Comparison of ENCODE assay signal across 10 cellular contexts in genomic region chr19:50258918-50259372, GRCh38. TPM values are rescaled to one million over a fixed set of nuclear protein-coding genes. Genes with fewer than 3 reads are reported as not detected.
DNase-seq lines count a peak whose midpoint lies in the region; ATAC-seq and TF ChIP-seq lines count a peak whose summit lies in the region.
"Had no signal": no experiment of that assay in that cellular context is flagged by ENCODE, and none has a peak within 500 bp of the region (broad histone marks: within the 10 kb centered on the region; RNA-seq: fewer than 3 reads in every experiment).

No MANE protein-coding gene starts in this region.

- 54 to 82% methylated on average over 25 of the region's 25 CpGs for WGBS in sigmoid colon, 2 donors

- peaks cover 0 to 6% (median 2%) of the 10 kb centered on the region in 4 donors for H3K9me3 ChIP-seq in sigmoid colon

- H3K27ac Mint-ChIP-seq in activated CD8-positive, alpha-beta T cell treated with anti-CD3 and anti-CD28 coated beads, Interleukin-2, amount 10 ng/mL, durations not matched to agents 7 days and 5 days, result no peak overlapping the region
- no peak overlapping the region for H3K27ac Mint-ChIP-seq in nephron progenitor cell
- H3K27ac Mint-ChIP-seq: naive thymus-derived CD8-positive, alpha-beta T cell; stimulated activated naive CD8-positive, alpha-beta T cell treated with anti-CD3 and anti-CD28 coated beads, Interleukin-15, Interleukin-2, amounts not matched to agents 100 ng/mL and 50 ng/mL, for 24 hours had no signal

- no peak overlapping the region for H3K27ac ChIP-seq in sigmoid colon

- H3K27me3 Mint-ChIP-seq in activated CD8-positive, alpha-beta T cell treated with anti-CD3 and anti-CD28 coated beads, Interleukin-2, amount 10 ng/mL, durations not matched to agents 7 days and 5 days (ENCODE audit: low read depth), result no peaks in the 10 kb centered on the region
- H3K27me3 Mint-ChIP-seq in nephron progenitor cell (ENCODE audit: low read depth, poor library complexity), result no peaks in the 10 kb centered on the region

- H3K4me1 Mint-ChIP-seq in activated CD8-positive, alpha-beta T cell treated with anti-CD3 and anti-CD28 coated beads, Interleukin-2, amount 10 ng/mL, durations not matched to agents 7 days and 5 days (ENCODE audit: low read depth), result no peaks in the 10 kb centered on the region
- peaks cover 4% of the 10 kb centered on the region for H3K4me1 Mint-ChIP-seq in nephron progenitor cell
- H3K4me1 Mint-ChIP-seq: naive thymus-derived CD8-positive, alpha-beta T cell had no signal

- ATAC-seq in activated CD8-positive, alpha-beta T cell treated with anti-CD3 and anti-CD28 coated beads, Interleukin-2, amount 10 ng/mL, durations not matched to agents 7 days and 5 days, result no peak
- ATAC-seq: naive thymus-derived CD8-positive, alpha-beta T cell had no signal

- CTCF ChIA-PET in activated CD8-positive, alpha-beta T cell treated with anti-CD3 and anti-CD28 coated beads, Interleukin-2, amount 10 ng/mL, durations not matched to agents 7 days and 5 days (lab: Charles Lee), result no interaction called here

- TF ChIP-seq CTCF in nephron progenitor cell (IDR thresholded peaks at IDR 0.05) (peak; percentile 60), sigmoid colon (IDR thresholded peaks at IDR 0.05) (no peak)

- H3K36me3 Mint-ChIP-seq in activated CD8-positive, alpha-beta T cell treated with anti-CD3 and anti-CD28 coated beads, Interleukin-2, amount 10 ng/mL, durations not matched to agents 7 days and 5 days (ENCODE audit: low read depth), result no peaks in the 10 kb centered on the region
- H3K36me3 Mint-ChIP-seq in nephron progenitor cell (ENCODE audit: low read depth), result peaks cover 4% of the 10 kb centered on the region

- DNase-seq in COLO668 (lab: John Stamatoyannopoulos, UW; ENCODE audit: unreplicated experiment) (peak; percentile 24), H7 (peak; percentile 94), nephron progenitor cell (peak; percentile 58), middle frontal gyrus (ENCODE audit: extremely low spot score, low spot score) (no peak), GM19238 (ENCODE audit: insufficient read length, low spot score) (no peak), sigmoid colon (no peak), NK-92 (lab: John Stamatoyannopoulos, UW; ENCODE audit: unreplicated experiment) (no peak)
- peak; percentile 23 for DNase-seq in activated CD8-positive, alpha-beta T cell treated with anti-CD3 and anti-CD28 coated beads, Interleukin-2, amount 10 ng/mL, durations not matched to agents 7 days and 5 days
- DNase-seq: naive thymus-derived CD8-positive, alpha-beta T cell had no signal

- H3K4me3 ChIP-seq in H7 (ENCODE audit: insufficient read depth, low read depth, low read length) (no peak overlapping the region), sigmoid colon (no peak overlapping the region)

- no peak for TF ChIP-seq EP300 in sigmoid colon (IDR thresholded peaks at IDR 0.05)

- POLR2A ChIA-PET in activated CD8-positive, alpha-beta T cell treated with anti-CD3 and anti-CD28 coated beads, Interleukin-2, amount 10 ng/mL, durations not matched to agents 7 days and 5 days (lab: Charles Lee), result no interaction called here

- intact Hi-C loops in sigmoid colon (cut with DNase I), result no loop called here

- no peaks in the 10 kb centered on the region for H3K27me3 ChIP-seq in H7 (ENCODE audit: control insufficient read depth, insufficient read depth, low read length)
- H3K27me3 ChIP-seq in sigmoid colon, result peaks cover 0 to 5% (median 0%) of the 10 kb centered on the region in 3 donors

- H3K36me3 ChIP-seq in H7 (replicated peaks; ENCODE audit: control insufficient read depth, insufficient read depth, low read length) (no peaks in the 10 kb centered on the region; the same call in 1 of the 2 replicates), sigmoid colon (no peaks in the 10 kb centered on the region)

- no peak for TF ChIP-seq POLR2A in sigmoid colon (IDR thresholded peaks at IDR 0.05)

- no peaks in the 10 kb centered on the region for H3K4me1 ChIP-seq in sigmoid colon

- H3K4me3 Mint-ChIP-seq in activated CD8-positive, alpha-beta T cell treated with anti-CD3 and anti-CD28 coated beads, Interleukin-2, amount 10 ng/mL, durations not matched to agents 7 days and 5 days, result no peak overlapping the region
- H3K4me3 Mint-ChIP-seq in nephron progenitor cell, result no peak overlapping the region
- H3K4me3 Mint-ChIP-seq: naive thymus-derived CD8-positive, alpha-beta T cell; stimulated activated naive CD8-positive, alpha-beta T cell treated with anti-CD3 and anti-CD28 coated beads, Interleukin-15, Interleukin-2, amounts not matched to agents 100 ng/mL and 50 ng/mL, for 24 hours had no signal

- H3K9me3 Mint-ChIP-seq in activated CD8-positive, alpha-beta T cell treated with anti-CD3 and anti-CD28 coated beads, Interleukin-2, amount 10 ng/mL, durations not matched to agents 7 days and 5 days (ENCODE audit: insufficient read depth), result peaks cover 11% of the 10 kb centered on the region
- peaks cover 13% of the 10 kb centered on the region for H3K9me3 Mint-ChIP-seq in nephron progenitor cell
- H3K9me3 Mint-ChIP-seq: stimulated activated naive CD8-positive, alpha-beta T cell treated with anti-CD3 and anti-CD28 coated beads, Interleukin-15, Interleukin-2, amounts not matched to agents 100 ng/mL and 50 ng/mL, for 24 hours had no signal

RNA-seq across cellular contexts. Expression of gene MYH14, which starts 55.5 kb away (rescaled TPM):
- 4.1 and 6.1 TPM in 2 replicates for total RNA-seq in H7 (2014; rRNA removed; shearing (Covaris generic))
- not detected for total RNA-seq in activated CD8-positive, alpha-beta T cell treated with anti-CD3 and anti-CD28 coated beads, Interleukin-2, amount 10 ng/mL, durations not matched to agents 7 days and 5 days
- 1 to 10 TPM in 2 of 4 donors, under 1 TPM in 2; 0.16 to 3.9 (median 1.3) TPM for total RNA-seq in sigmoid colon
- 100 to 1,000 TPM in 2 of 3 donors, 10 to 100 TPM in 1; 92.5 to 479 (median 235) TPM for polyA plus RNA-seq in sigmoid colon
- total RNA-seq: naive thymus-derived CD8-positive, alpha-beta T cell had no signal
- polyA plus RNA-seq: naive thymus-derived CD8-positive, alpha-beta T cell had no signal

Comparison
In these comparisons a context has a peak if more than half of its experiments do, and no peak if none do; other contexts are left out.
1. DNase-seq: peak in COLO668 (single experiment), H7 (single experiment), activated CD8-positive, alpha-beta T cell treated with anti-CD3 and anti-CD28 coated beads, Interleukin-2, amount 10 ng/mL, durations not matched to agents 7 days and 5 days (single experiment) and nephron progenitor cell (single experiment); none in middle frontal gyrus (single experiment), GM19238 (single experiment), sigmoid colon (single experiment) and NK-92 (single experiment).